ENCODE assay signal across 9 cellular contexts in the genomic region with DNA sequence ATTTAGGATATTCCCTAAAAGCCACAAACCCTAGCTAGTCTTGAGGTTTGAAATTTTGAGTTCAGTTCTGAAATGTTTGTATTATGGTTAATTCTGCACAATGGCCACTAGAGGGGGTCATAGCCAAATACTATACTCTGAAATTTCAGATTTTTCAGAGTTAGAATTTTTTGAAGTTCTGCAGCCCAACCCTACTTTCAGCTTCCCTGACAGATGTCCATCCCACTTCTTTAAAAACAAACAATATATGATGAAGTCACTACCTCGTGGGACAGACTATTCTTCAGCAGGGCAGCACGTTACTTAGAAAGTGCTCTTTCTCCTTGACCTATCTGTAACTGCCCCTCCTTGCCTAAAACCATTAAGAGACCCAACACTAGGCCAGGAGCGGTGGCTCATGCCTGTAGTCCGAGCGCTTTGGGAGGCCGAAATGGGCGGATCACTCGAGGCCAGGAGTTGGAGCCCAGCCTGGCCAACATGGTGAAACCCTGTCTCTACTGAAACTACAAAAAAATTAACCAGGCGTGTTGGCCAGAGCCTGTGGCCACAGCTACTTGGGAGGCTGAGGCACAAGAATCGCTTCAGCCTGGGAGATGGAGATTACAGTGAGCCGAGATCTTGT. TPM values are rescaled to one million over a fixed set of nuclear protein-coding genes. Genes with fewer than 3 reads are reported as not detected.
DNase-seq lines count a peak whose midpoint lies in the region; ATAC-seq and TF ChIP-seq lines count a peak whose summit lies in the region.
"Had no signal": no experiment of that assay in that cellular context is flagged by ENCODE, and none has a peak within 500 bp of the region (broad histone marks: within the 10 kb centered on the region; RNA-seq: fewer than 3 reads in every experiment).

No MANE protein-coding gene starts in this region.

- no peak overlapping the region for H3K4me3 Mint-ChIP-seq in neural progenitor cell

- no peak overlapping the region for H2AK5ac ChIP-seq in IMR-90 (ENCODE audit: low read depth, low read length)

- ATAC-seq in IMR-90 (ENCODE audit: low read depth), result peak; percentile 82
- ATAC-seq in esophagus mucosa, result peak; percentile 69
- ATAC-seq in GM19328 (IDR thresholded peaks at IDR 0.05; ENCODE audit: unreplicated experiment), result no peak

- dilution Hi-C loops in IMR-90 (cut with HindIII; ENCODE audit: low sequenced_read_pairs, unreplicated experiment), result no loop called here

- H2AFZ ChIP-seq in IMR-90 (replicated peaks; ENCODE audit: low read length, poor library complexity) (no peak overlapping the region), neural progenitor cell (replicated peaks) (peak overlapping the region; percentile 5)

- no peak overlapping the region for H3K14ac ChIP-seq in IMR-90 (replicated peaks; ENCODE audit: low read depth, low read length)

- DNase-seq in NCI-H1417 (lab: John Stamatoyannopoulos, UW) (peak; percentile 37 to 71 (median 63)), NCI-H1417 treated with DMSO at 0.1 percent for 48 hours (lab: John Stamatoyannopoulos, UW) (no peak), IMR-90 (peak; percentile 28), SHP77 treated with DMSO at 0.1 percent for 48 hours (lab: John Stamatoyannopoulos, UW) (peak; percentile 56), neural progenitor cell (ENCODE audit: low spot score) (peak; percentile 60), mesenteric fat pad (ENCODE audit: low spot score) (no peak)

- no peak overlapping the region for H3K27ac Mint-ChIP-seq in neural progenitor cell

- H4K20me1 ChIP-seq in IMR-90 (ENCODE audit: insufficient read depth, low read length) (no peaks in the 10 kb centered on the region), neural progenitor cell (ENCODE audit: low read depth) (no peaks in the 10 kb centered on the region)
- H4K20me1 ChIP-seq: BLaER1 had no signal

- in situ Hi-C loops in IMR-90 (cut with MboI; ENCODE audit: low sequenced_read_pairs), result loop anchor here (5.0 kb wide), 1 partner anchor 289 kb away; no protein-coding TSS in a partner anchor

- no peak for TF ChIP-seq POLR2A in IMR-90 (IDR thresholded peaks at IDR 0.05; ENCODE audit: low read depth, low read length)

- no peaks in the 10 kb centered on the region for H3K79me2 ChIP-seq in neural progenitor cell (ENCODE audit: low read depth)

- BruUV-seq in IMR-90 (replicated peaks; lab: Mats Ljungman, UMichigan), result no TSS peak

- no peaks in the 10 kb centered on the region for H3K36me3 Mint-ChIP-seq in neural progenitor cell

- TF ChIP-seq CTCF in IMR-90 (conservative IDR thresholded peaks at IDR 0.05; ENCODE audit: low read depth, low read length) (peak; percentile 67), neural progenitor cell (IDR thresholded peaks at IDR 0.05) (peak; percentile 85)

- H3K56ac ChIP-seq in IMR-90 (ENCODE audit: extremely low read depth, insufficient read depth, low read length), result no peak overlapping the region

- no peak overlapping the region for H2BK15ac ChIP-seq in IMR-90 (ENCODE audit: low read depth, low read length)

- no peak overlapping the region for H2BK5ac ChIP-seq in IMR-90 (ENCODE audit: low read depth, low read length, poor library complexity, severe bottlenecking)

- peak; percentile 56 for TF ChIP-seq RAD21 in IMR-90 (IDR thresholded peaks at IDR 0.05; ENCODE audit: low read length)

- WGBS in IMR-90 (ENCODE audit: extremely low coverage in 2 of 2, insufficient read length in 1 of 2), 2 experiments, result no CpG with 5 or more reads among the region's 11 CpGs

- H3K4me1 Mint-ChIP-seq in neural progenitor cell, result no peaks in the 10 kb centered on the region

- no peak overlapping the region for H3K23ac ChIP-seq in IMR-90 (ENCODE audit: low read depth, low read length)

- H3K27ac ChIP-seq in IMR-90 (ENCODE audit: insufficient read depth, low read length) (no peak overlapping the region), neural progenitor cell (no peak overlapping the region)
- H3K27ac ChIP-seq: BLaER1 had no signal

- no peaks in the 10 kb centered on the region for H3F3A ChIP-seq in neural progenitor cell (ENCODE audit: low read depth)

- no peak overlapping the region for H2BK20ac ChIP-seq in IMR-90 (ENCODE audit: low read depth, low read length)

- H3K27me3 ChIP-seq in IMR-90 (ENCODE audit: control insufficient read depth, insufficient read depth, low read length) (no peaks in the 10 kb centered on the region; the same call in 1 of the 2 replicates), neural progenitor cell (no peaks in the 10 kb centered on the region)
- H3K27me3 ChIP-seq: BLaER1 had no signal

- intact Hi-C loops in IMR-90 (cut with micrococcal nuclease), result loop anchor here (1.0 to 10.0 kb wide), 2 partner anchors 177 to 291 kb away; a partner anchor contains a TSS

- H3K27me3 Mint-ChIP-seq in neural progenitor cell (ENCODE audit: insufficient read depth, low read depth), result no peaks in the 10 kb centered on the region

- H3K4me3 ChIP-seq in IMR-90 (ENCODE audit: insufficient read depth, low read depth, low read length) (no peak overlapping the region), neural progenitor cell (no peak overlapping the region)
- H3K4me3 ChIP-seq: BLaER1 had no signal

- H3K9ac ChIP-seq in IMR-90 (ENCODE audit: low read depth, low read length) (no peak overlapping the region), neural progenitor cell (no peak overlapping the region)
- H3K9ac ChIP-seq: BLaER1 had no signal

- H3K4ac ChIP-seq in IMR-90 (ENCODE audit: low read depth, low read length), result no peak overlapping the region

- no peak overlapping the region for H4K91ac ChIP-seq in IMR-90 (ENCODE audit: insufficient read depth, low read depth, low read length)

- H3K9me3 ChIP-seq in IMR-90 (ENCODE audit: control insufficient read depth, insufficient read depth, low read length) (no peaks in the 10 kb centered on the region), neural progenitor cell (ENCODE audit: low read depth) (no peaks in the 10 kb centered on the region)
- H3K9me3 ChIP-seq: BLaER1 had no signal

- CTCF ChIA-PET in IMR-90 (lab: Yijun Ruan, JAX), result interaction anchor here (0.5 to 2.7 kb wide), 8 partner anchors 9 to 291 kb away, joined by 3 to 10 read pairs (median 3); no protein-coding TSS in a partner anchor

- H3K79me1 ChIP-seq in IMR-90 (ENCODE audit: low read depth in 1 of 2, low read length in 2 of 2), result no peaks in the 10 kb centered on the region

- H3K4me1 ChIP-seq in IMR-90 (ENCODE audit: control insufficient read depth, insufficient read depth, low read length) (no peaks in the 10 kb centered on the region; the same call in 1 of the 2 replicates), neural progenitor cell (no peaks in the 10 kb centered on the region)
- H3K4me1 ChIP-seq: BLaER1 had no signal

- POLR2A ChIA-PET in IMR-90 (lab: Charles Lee; ENCODE audit: unreplicated experiment), result no interaction called here

- H3K36me3 ChIP-seq in IMR-90 (ENCODE audit: control insufficient read depth, insufficient read depth, low read length) (no peaks in the 10 kb centered on the region), neural progenitor cell (no peaks in the 10 kb centered on the region)
- H3K36me3 ChIP-seq: BLaER1 had no signal

- no peak overlapping the region for H2AK9ac ChIP-seq in IMR-90 (replicated peaks; ENCODE audit: low read depth, low read length, poor library complexity)

- H3K18ac ChIP-seq in IMR-90 (ENCODE audit: low read depth, low read length), result no peak overlapping the region

- no peaks in the 10 kb centered on the region for H3K9me3 Mint-ChIP-seq in neural progenitor cell

- no peak overlapping the region for H4K8ac ChIP-seq in IMR-90 (ENCODE audit: low read depth in 2 of 2, low read length in 2 of 2)

- peaks cover 2% of the 10 kb centered on the region; the same call in 1 of the 2 replicates for H3K9me1 ChIP-seq in IMR-90 (ENCODE audit: insufficient read depth, low read length)

- H3K4me2 ChIP-seq in IMR-90 (ENCODE audit: low read depth, low read length), result no peak overlapping the region; the same call in 1 of the 2 replicates
- no peak overlapping the region for H3K4me2 ChIP-seq in neural progenitor cell
- H3K4me2 ChIP-seq: BLaER1 had no signal

- no peak overlapping the region for H4K5ac ChIP-seq in IMR-90 (ENCODE audit: low read depth, low read length)

- no peak overlapping the region for H2BK120ac ChIP-seq in IMR-90 (ENCODE audit: low read depth, low read length)

TF ChIP-seq in IMR-90, 13 proteins besides CTCF, POLR2A, EP300 and RAD21:
- TF ChIP-seq CEBPB (IDR thresholded peaks at IDR 0.05; ENCODE audit: low read depth, low read length) (no peak), FOS (IDR thresholded peaks at IDR 0.05; ENCODE audit: low read depth, low read length) (no peak), SMC3 (IDR thresholded peaks at IDR 0.05; ENCODE audit: low read depth, low read length) (peak; percentile 41; the same call in 1 of the 2 replicates)
TF ChIP-seq in IMR-90: peak in this region for 1.

RNA-seq across cellular contexts. Expression of a gene that starts 48.2 kb away (rescaled TPM):
- 12.4 and 17.5 TPM in 2 replicates for total RNA-seq in IMR-90 (2012; rRNA removed)
- 3.4 and 3.5 TPM in 2 replicates for polyA plus RNA-seq in IMR-90 (2012; rRNA removed)
- 0.46 and 0.67 TPM in 2 replicates for polyA plus RNA-seq in IMR-90 (2012; cell fraction: cytosol; rRNA removed)
- polyA plus RNA-seq in IMR-90 (2012; cell fraction: nucleus; rRNA removed; ENCODE audit: low replicate concordance), result 1.1 and 7.8 TPM in 2 replicates
- total RNA-seq in esophagus mucosa, result 6.9 TPM
- 42.8 and 60.8 TPM in 2 replicates for total RNA-seq in neural progenitor cell (ENCODE audit: low replicate concordance)
- total RNA-seq in mesenteric fat pad, result 10.7 TPM

Comparison
In these comparisons a context has a peak if more than half of its experiments do, and no peak if none do; other contexts are left out.
1. DNase-seq: peak in NCI-H1417 (3 of 3), IMR-90 (single experiment), SHP77 treated with DMSO at 0.1 percent for 48 hours (single experiment) and neural progenitor cell (single experiment); none in NCI-H1417 treated with DMSO at 0.1 percent for 48 hours (single experiment) and mesenteric fat pad (single experiment).